ENCODE assay signal across 1 cellular context in genomic region chr7:30472771-30473392, GRCh38.
TF ChIP-seq lines count a peak whose summit lies in the region.

No MANE protein-coding gene starts in this region.

TF ChIP-seq in IMR-90, 13 proteins besides CTCF, POLR2A, EP300 and RAD21 (continued from another document):
- TF ChIP-seq USF2 (IDR thresholded peaks at IDR 0.05; ENCODE audit: low read depth, low read length), result no peak
- no peak for TF ChIP-seq CHD1 (IDR thresholded peaks at IDR 0.05; ENCODE audit: low read depth, low read length)
TF ChIP-seq in IMR-90: peak in this region for 1.
